In the genomic region with DNA sequence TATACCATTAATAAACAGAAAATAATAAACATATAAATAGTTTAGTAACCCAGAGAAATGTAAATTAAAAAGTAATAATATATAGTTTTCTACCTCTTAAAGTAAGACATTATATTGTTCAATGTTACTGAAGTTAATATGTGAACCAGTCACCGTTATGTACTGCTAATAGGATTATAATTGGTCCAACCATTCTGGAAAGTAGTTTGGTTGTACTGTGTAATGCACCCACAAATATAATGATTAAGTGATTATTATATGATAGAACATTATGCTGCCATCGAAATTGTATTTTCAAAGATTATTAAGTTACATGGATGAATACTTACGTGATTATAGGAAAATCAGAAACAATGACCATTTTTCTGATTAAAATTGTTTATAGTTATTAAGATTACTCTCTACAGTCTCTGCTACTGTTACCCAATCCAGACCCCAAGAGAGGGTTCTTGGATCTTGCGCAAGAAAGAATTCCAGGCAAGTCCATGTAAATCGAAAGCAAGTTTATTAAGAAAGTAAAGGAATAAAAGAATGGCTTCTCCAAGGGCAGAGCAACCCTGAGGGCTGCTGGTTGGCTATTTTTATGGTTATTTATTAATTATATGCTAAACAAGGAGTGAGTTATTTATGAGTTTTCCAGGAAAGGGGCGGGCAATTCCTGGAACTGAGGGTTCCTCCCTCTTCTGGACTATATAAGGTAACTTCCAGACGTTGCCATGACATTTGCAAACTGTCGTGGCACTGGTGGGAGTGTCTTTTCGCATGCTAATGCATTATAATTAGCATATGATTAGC, we compare ENCODE assay signal across 17 cellular contexts. TPM values are rescaled to one million over a fixed set of nuclear protein-coding genes. Genes with fewer than 3 reads are reported as not detected.
A peak's percentile ranks its signal among the peaks of the same experiment; 100 is the strongest.
DNase-seq lines count a peak whose midpoint lies in the region; ATAC-seq and TF ChIP-seq lines count a peak whose summit lies in the region.
"Had no signal": no experiment of that assay in that cellular context is flagged by ENCODE, and none has a peak within 500 bp of the region (broad histone marks: within the 10 kb centered on the region; RNA-seq: fewer than 3 reads in every experiment).

No MANE protein-coding gene starts in this region.

- TF ChIP-seq CTCF in choroid plexus epithelial cell (conservative IDR thresholded peaks at IDR 0.05; ENCODE audit: low read depth, low read length), result no peak
- no peak for TF ChIP-seq CTCF in sigmoid colon (IDR thresholded peaks at IDR 0.05)

- H3K27ac ChIP-seq in sigmoid colon, result no peak overlapping the region

- H3K27me3 ChIP-seq in sigmoid colon, result no peaks in the 10 kb centered on the region
- H3K27me3 ChIP-seq: BE2C had no signal

- H3K4me1 ChIP-seq in sigmoid colon, result no peaks in the 10 kb centered on the region
- H3K4me1 ChIP-seq: BE2C had no signal

- DNase-seq in EH (ENCODE audit: low read depth), result peak; percentile 24
- DNase-seq in choroid plexus epithelial cell (ENCODE audit: low read depth), result peak; percentile 11
- peak; percentile 33 for DNase-seq in iPS DF 19.7 (ENCODE audit: low read depth, low spot score)
- DNase-seq in sigmoid colon, result peak; percentile 65
- DNase-seq in naive thymus-derived CD8-positive, alpha-beta T cell, result no peak
- no peak for DNase-seq in activated CD4-positive, alpha-beta T cell treated with anti-CD3 and anti-CD28 coated beads for 48 hours
- DNase-seq in SW480 (ENCODE audit: low spot score), result no peak
- no peak for DNase-seq in activated T-cell treated with anti-CD3 and anti-CD28 coated beads for 4 hours
- DNase-seq: activated CD4-positive, CD25-positive, alpha-beta regulatory T cell treated with anti-CD3 and anti-CD28 coated beads, Interleukin-2, amount 50 U/mL, for 72 hours; BE2C; cortex of kidney; DMS79; NCI-H1436; NCI-H446; SK-N-SH; stimulated activated CD4-positive, alpha-beta T cell treated with anti-CD3 and anti-CD28 coated beads, Interleukin-12 subunit alpha, Interleukin-12 subunit beta, amount 100 ng/mL, for 4 hours had no signal

- peaks cover 0 to 5% (median 0%) of the 10 kb centered on the region in 9 donors for H3K9me3 Mint-ChIP-seq in naive thymus-derived CD8-positive, alpha-beta T cell

- H3K4me3 ChIP-seq in choroid plexus epithelial cell (ENCODE audit: low read depth, low read length) (no peak overlapping the region), sigmoid colon (no peak overlapping the region)
- H3K4me3 ChIP-seq: GM12878 had no signal

- H3K36me3 ChIP-seq in sigmoid colon, result no peaks in the 10 kb centered on the region
- H3K36me3 ChIP-seq: BE2C had no signal

- no peaks in the 10 kb centered on the region for H3K4me1 Mint-ChIP-seq in naive thymus-derived CD8-positive, alpha-beta T cell

- 82 to 88% methylated on average over 9 of the region's 9 CpGs for WGBS in sigmoid colon, 2 donors

- no peak overlapping the region for H3K4me3 Mint-ChIP-seq in naive thymus-derived CD8-positive, alpha-beta T cell

- H3K9me3 ChIP-seq in sigmoid colon, result peaks cover 0 to 2% (median 0%) of the 10 kb centered on the region in 4 donors
- H3K9me3 ChIP-seq: BE2C had no signal

- peaks cover 3 to 7% (median 4%) of the 10 kb centered on the region in 3 donors for H3K36me3 Mint-ChIP-seq in naive thymus-derived CD8-positive, alpha-beta T cell

- no peak overlapping the region for H3K27ac Mint-ChIP-seq in naive thymus-derived CD8-positive, alpha-beta T cell

- no peak for ATAC-seq in naive thymus-derived CD8-positive, alpha-beta T cell
- ATAC-seq: GM12878 had no signal

- TF ChIP-seq EP300 in sigmoid colon (IDR thresholded peaks at IDR 0.05), result no peak

- intact Hi-C loops in sigmoid colon (cut with DNase I), result no loop called here

- TF ChIP-seq POLR2A in sigmoid colon (IDR thresholded peaks at IDR 0.05), result no peak

- POLR2A ChIA-PET in naive thymus-derived CD8-positive, alpha-beta T cell (lab: Charles Lee), result no interaction called here

- no peaks in the 10 kb centered on the region for H3K27me3 Mint-ChIP-seq in naive thymus-derived CD8-positive, alpha-beta T cell

RNA-seq across cellular contexts. Expression of a gene that starts 50.1 kb away (rescaled TPM):
- 10 to 100 TPM in 2 of 4 donors, 1 to 10 TPM in 2; 5.6 to 12.1 (median 10.4) TPM for total RNA-seq in sigmoid colon
- polyA plus RNA-seq in sigmoid colon, result 10 to 100 TPM in 1 of 3 donors, 1 to 10 TPM in 2; 7.4 to 13.2 (median 9.1) TPM
- total RNA-seq in naive thymus-derived CD8-positive, alpha-beta T cell, result 1 to 10 TPM; 6.4 to 7.8 TPM
- 1 to 10 TPM; 3.1 to 6.3 (median 3.5) TPM for polyA plus RNA-seq in naive thymus-derived CD8-positive, alpha-beta T cell

Comparison
In these comparisons a context has a peak if more than half of its experiments do, and no peak if none do; other contexts are left out.
1. DNase-seq: peak in EH (single experiment), choroid plexus epithelial cell (single experiment), iPS DF 19.7 (single experiment) and sigmoid colon (single experiment); none in naive thymus-derived CD8-positive, alpha-beta T cell (0 of 10), activated CD4-positive, alpha-beta T cell treated with anti-CD3 and anti-CD28 coated beads for 48 hours (single experiment), SW480 (single experiment) and activated T-cell treated with anti-CD3 and anti-CD28 coated beads for 4 hours (single experiment).